6 cellular contexts compared by ENCODE assay signal in the genomic region with DNA sequence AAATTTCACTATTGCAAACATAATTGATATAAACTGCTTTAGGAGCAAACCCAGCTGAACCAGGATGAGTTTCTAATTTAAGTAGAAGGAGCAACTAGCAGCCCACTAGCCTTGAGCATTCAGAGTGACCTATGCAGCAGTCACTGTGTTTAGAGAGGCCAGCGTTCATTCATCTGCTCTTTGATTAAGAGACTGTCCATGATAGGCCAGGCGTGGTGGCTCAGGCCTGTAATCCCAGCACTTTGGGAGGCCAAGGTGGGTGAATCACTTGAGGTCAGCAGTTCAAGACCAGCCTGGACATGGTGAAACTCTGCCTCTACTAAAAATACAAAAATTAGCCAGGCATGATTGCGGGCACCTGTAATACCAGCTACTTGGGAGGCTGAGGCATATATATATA. TPM values are rescaled to one million over a fixed set of nuclear protein-coding genes. Genes with fewer than 3 reads are reported as not detected.
"Had no signal": no experiment of that assay in that cellular context is flagged by ENCODE, and none has a peak within 500 bp of the region (broad histone marks: within the 10 kb centered on the region; RNA-seq: fewer than 3 reads in every experiment).

No MANE protein-coding gene starts in this region.

RNA-seq across cellular contexts. Expression of a gene that starts 1.9 kb away (rescaled TPM):
- total RNA-seq: LHCN-M2, PC-3, Peyer's patch, Right ventricle myocardium inferior, RPMI7951, SK-MEL-5 had no signal

RNA-seq across cellular contexts. Expression of a gene that starts 21.3 kb away (rescaled TPM):
- total RNA-seq: LHCN-M2, PC-3, Peyer's patch, Right ventricle myocardium inferior, RPMI7951, SK-MEL-5 had no signal

RNA-seq across cellular contexts. Expression of a gene that starts 39.6 kb away (rescaled TPM):
- total RNA-seq: LHCN-M2, Right ventricle myocardium inferior, SK-MEL-5 had no signal
